In the genomic region with DNA sequence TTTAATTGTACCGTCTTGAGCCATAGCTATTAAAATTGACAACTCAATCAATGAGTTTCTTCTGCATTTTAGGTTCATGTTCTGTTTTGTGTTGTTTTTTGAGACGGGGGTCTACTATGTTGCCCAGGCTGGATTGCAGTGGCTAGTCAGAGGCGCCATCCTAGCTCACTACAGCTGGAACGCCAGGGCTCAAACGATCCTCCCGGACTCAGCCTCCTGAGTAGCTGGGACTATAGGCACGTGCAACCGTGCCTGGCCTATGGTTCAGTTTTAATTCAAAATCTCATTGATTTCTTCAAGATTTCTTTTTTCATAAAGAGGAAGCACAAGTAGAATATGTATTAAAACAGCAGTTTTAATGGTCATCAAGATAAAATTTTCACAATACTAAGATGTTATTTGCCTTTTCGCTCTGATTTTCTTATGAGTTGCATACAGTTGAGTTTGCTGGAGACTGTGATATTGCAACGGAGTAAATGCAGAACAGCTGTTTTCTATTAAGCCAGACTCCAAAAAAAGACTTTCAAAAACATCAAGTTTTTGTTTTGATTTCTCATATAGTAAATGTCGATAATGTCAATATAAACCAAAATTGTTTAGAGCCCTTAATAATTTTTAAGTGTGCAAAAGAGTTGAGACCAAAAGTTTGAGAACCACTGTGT, we compare ENCODE assay signal across 1 cellular context.
TF ChIP-seq lines count a peak whose summit lies in the region.

No MANE protein-coding gene starts in this region.

TF ChIP-seq in liver, 16 proteins besides CTCF, POLR2A, EP300 and RAD21 (continued from another document):
- TF ChIP-seq ZBTB33 (IDR thresholded peaks at IDR 0.05) (no peak), GABPA (IDR thresholded peaks at IDR 0.05 in 1 of 2, conservative IDR thresholded peaks at IDR 0.05 in 1 of 2) (no peak), HNF4G (IDR thresholded peaks at IDR 0.05) (no peak), FOXA2 (IDR thresholded peaks at IDR 0.05) (no peak), EGR1 (IDR thresholded peaks at IDR 0.05; ENCODE audit: low read depth in 2 of 2) (no peak)
